ENCODE assay signal across 9 cellular contexts in the genomic region with DNA sequence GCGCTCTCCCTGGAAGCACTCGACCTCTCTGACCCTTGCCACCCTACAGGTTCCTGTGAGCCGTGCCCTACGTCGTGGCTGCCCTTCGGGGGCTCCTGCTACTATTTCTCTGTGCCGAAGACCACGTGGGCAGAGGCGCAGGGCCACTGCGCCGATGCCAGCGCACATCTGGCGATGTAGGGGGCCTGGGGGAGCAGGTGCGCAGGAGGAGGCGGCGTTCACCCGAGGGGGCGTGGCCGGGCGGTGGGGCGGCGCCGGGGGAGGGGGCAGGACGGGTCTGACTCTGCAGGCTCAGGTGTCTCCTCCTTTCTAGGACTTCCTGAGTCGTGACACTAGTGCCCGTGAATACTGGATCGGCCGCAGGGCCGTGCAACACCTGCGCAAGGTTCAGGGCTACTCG. TPM values are rescaled to one million over a fixed set of nuclear protein-coding genes. Genes with fewer than 3 reads are reported as not detected.
A peak's percentile ranks its signal among the peaks of the same experiment; 100 is the strongest.
DNase-seq lines count a peak whose midpoint lies in the region; ATAC-seq, FAIRE-seq and TF ChIP-seq lines count a peak whose summit lies in the region.
"Had no signal": no experiment of that assay in that cellular context is flagged by ENCODE, and none has a peak within 500 bp of the region (broad histone marks: within the 10 kb centered on the region; RNA-seq: fewer than 3 reads in every experiment).

No MANE protein-coding gene starts in this region.

- H2AFZ ChIP-seq in endothelial cell of umbilical vein (ENCODE audit: low read depth, low read length) (no peak overlapping the region), MM.1S (ENCODE audit: low read length) (no peak overlapping the region)

- POLR2A ChIA-PET in endothelial cell of umbilical vein (lab: Charles Lee), result no interaction called here

- H3K79me2 ChIP-seq in endothelial cell of umbilical vein (ENCODE audit: control insufficient read depth, insufficient read depth, low read length) (no peaks in the 10 kb centered on the region), MM.1S (ENCODE audit: low read length) (no peaks in the 10 kb centered on the region)

- no peaks in the 10 kb centered on the region for H3K36me3 Mint-ChIP-seq in T-helper 17 cell (ENCODE audit: low read depth)

- FAIRE-seq in endothelial cell of umbilical vein (lab: Jason Lieb, UNC), result no peak
- FAIRE-seq: pancreas had no signal

- H3K4me1 Mint-ChIP-seq in T-helper 17 cell, result peaks cover 4% of the 10 kb centered on the region

- H3K4me2 ChIP-seq in endothelial cell of umbilical vein (ENCODE audit: insufficient read depth, low read length) (peak overlapping the region; percentile 4), MM.1S (ENCODE audit: low read depth, low read length) (no peak overlapping the region)

- DNase-seq in T-helper 17 cell (peak in 1 of 3 donors; percentile 24), endothelial cell of umbilical vein (ENCODE audit: low read depth, low spot score) (no peak), MM.1S (no peak)
- peak; percentile 17 for DNase-seq in stimulated activated CD4-positive, alpha-beta T cell treated with anti-CD3 and anti-CD28 coated beads, Interleukin-1b, Interleukin-23, amount 100 ng/mL, for 48 hours
- DNase-seq: NCI-H345 had no signal

- H4K20me1 ChIP-seq in endothelial cell of umbilical vein (replicated peaks; ENCODE audit: control insufficient read depth, extremely low read depth, insufficient read depth, low read length) (no peaks in the 10 kb centered on the region), MM.1S (ENCODE audit: insufficient read depth, low read length) (no peaks in the 10 kb centered on the region)

- no peak for TF ChIP-seq CTCF in endothelial cell of umbilical vein (IDR thresholded peaks at IDR 0.05; ENCODE audit: extremely low read depth in 1 of 2, insufficient read depth in 1 of 2, low read depth in 1 of 2, low read length in 2 of 2)
- no peak for TF ChIP-seq CTCF in MM.1S (IDR thresholded peaks at IDR 0.05; ENCODE audit: low read length)

- intact Hi-C loops in endothelial cell of umbilical vein (cut with micrococcal nuclease), result no loop called here

- ATAC-seq in T-helper 17 cell, result peak; percentile 72
- no peak for ATAC-seq in HG02642 (IDR thresholded peaks at IDR 0.05; ENCODE audit: poor library complexity, unreplicated experiment)
- ATAC-seq in GM18517 (IDR thresholded peaks at IDR 0.05; ENCODE audit: unreplicated experiment), result no peak
- ATAC-seq: pancreas had no signal

- no peaks in the 10 kb centered on the region for H3F3A ChIP-seq in MM.1S (ENCODE audit: insufficient read depth, low read length)

- H3K27me3 Mint-ChIP-seq in T-helper 17 cell, result peaks cover 40% of the 10 kb centered on the region

- peaks cover 73% of the 10 kb centered on the region for H3K27me3 ChIP-seq in HUES6 (ENCODE audit: control insufficient read depth, insufficient read depth, low read length)
- no peaks in the 10 kb centered on the region for H3K27me3 ChIP-seq in endothelial cell of umbilical vein (ENCODE audit: control insufficient read depth in 2 of 2, insufficient read depth in 2 of 2, low read length in 2 of 2)
- H3K27me3 ChIP-seq in MM.1S (replicated peaks; ENCODE audit: insufficient read depth, low read length), result peaks cover 95% of the 10 kb centered on the region

- H3K9me3 ChIP-seq in HUES6 (ENCODE audit: control insufficient read depth, insufficient read depth, low read depth, low read length) (0 out of 2 replicates have a peak, but pooled peaks cover 2% of the 10 kb centered on the region), T-helper 17 cell (ENCODE audit: control insufficient read depth, low read length, poor library complexity, severe bottlenecking) (no peaks in the 10 kb centered on the region), endothelial cell of umbilical vein (replicated peaks; ENCODE audit: control insufficient read depth, insufficient read depth, low read length) (no peaks in the 10 kb centered on the region), MM.1S (replicated peaks; ENCODE audit: insufficient read depth, low read length) (no peaks in the 10 kb centered on the region)
- H3K9me3 ChIP-seq: pancreas had no signal

- H3K9ac ChIP-seq in HUES6 (ENCODE audit: low read length) (no peak overlapping the region), endothelial cell of umbilical vein (replicated peaks; ENCODE audit: extremely low read depth, insufficient read depth, low read length) (no peak overlapping the region), MM.1S (ENCODE audit: low read length) (no peak overlapping the region)

- peak overlapping the region; percentile 83 for H3K4me3 Mint-ChIP-seq in T-helper 17 cell

- BruUV-seq in endothelial cell of umbilical vein (replicated peaks; lab: Mats Ljungman, UMichigan), result no TSS peak

- H3K36me3 ChIP-seq in HUES6 (ENCODE audit: control insufficient read depth, insufficient read depth, low read length) (no peaks in the 10 kb centered on the region), endothelial cell of umbilical vein (ENCODE audit: control insufficient read depth in 2 of 2, extremely low read depth in 1 of 2, insufficient read depth in 2 of 2, low read length in 2 of 2) (peaks cover 0 to 2% of the 10 kb centered on the region in 2 experiments), MM.1S (replicated peaks; ENCODE audit: insufficient read depth, low read length) (no peaks in the 10 kb centered on the region)
- H3K36me3 ChIP-seq: pancreas had no signal

- no peak overlapping the region for H3K27ac Mint-ChIP-seq in T-helper 17 cell

- H3K9me2 ChIP-seq in MM.1S (replicated peaks; ENCODE audit: insufficient read depth, low read length), result no peaks in the 10 kb centered on the region

- H3K4me1 ChIP-seq in HUES6 (ENCODE audit: control insufficient read depth, insufficient read depth, low read length) (peaks cover 3% of the 10 kb centered on the region; the same call in 1 of the 2 replicates), endothelial cell of umbilical vein (ENCODE audit: control insufficient read depth, extremely low read depth, insufficient read depth, low read length) (peaks cover 9% of the 10 kb centered on the region), MM.1S (ENCODE audit: low read length) (no peaks in the 10 kb centered on the region)
- H3K4me1 ChIP-seq: pancreas had no signal

- H3K27ac ChIP-seq in HUES6 (ENCODE audit: low read depth, low read length) (no peak overlapping the region), endothelial cell of umbilical vein (ENCODE audit: insufficient read depth, low read depth, low read length) (no peak overlapping the region), MM.1S (ENCODE audit: low read length) (no peak overlapping the region)
- H3K27ac ChIP-seq: pancreas had no signal

- dilution Hi-C loops in endothelial cell of umbilical vein (cut with MboI; ENCODE audit: extremely low pct_ligation_motif_present, low sequenced_read_pairs), result no loop called here

- H3K4me3 ChIP-seq in HUES6 (ENCODE audit: low read depth, low read length) (peak overlapping the region; percentile 71), endothelial cell of umbilical vein (replicated peaks in 1 of 3; ENCODE audit: insufficient read depth in 1 of 3, low read depth in 1 of 3, low read length in 3 of 3) (peak overlapping the region in 1 of 3 experiments; percentile 49), MM.1S (ENCODE audit: low read length) (no peak overlapping the region)
- H3K4me3 ChIP-seq: pancreas had no signal

- H3K9me1 ChIP-seq in endothelial cell of umbilical vein (replicated peaks; ENCODE audit: control insufficient read depth, extremely low read depth, insufficient read depth, low read length), result no peaks in the 10 kb centered on the region

- CTCF ChIA-PET in endothelial cell of umbilical vein (lab: Charles Lee), result interaction anchor here (1.1 to 1.6 kb wide), 2 partner anchors 10 to 109 kb away, joined by 5 to 8 read pairs; a partner anchor contains a TSS

- no peak for TF ChIP-seq POLR2A in endothelial cell of umbilical vein (IDR thresholded peaks at IDR 0.05; ENCODE audit: low read depth, low read length)

RNA-seq across cellular contexts. Expression of a gene that starts 26.4 kb away (rescaled TPM):
- total RNA-seq in T-helper 17 cell (under 1 TPM in 1 of 2 donors, not detected in 1; 0.17 TPM), endothelial cell of umbilical vein (0.23 and 0.46 TPM in 2 replicates)
- 1.0 and 1.1 TPM in 2 replicates for polyA plus RNA-seq in endothelial cell of umbilical vein
- 0.35 and 0.37 TPM in 2 replicates for polyA plus RNA-seq in endothelial cell of umbilical vein (2011; cell fraction: cytosol; rRNA removed)
- polyA plus RNA-seq in endothelial cell of umbilical vein (2011; cell fraction: nucleus; rRNA removed), result 13.2 and 14.6 TPM in 2 replicates
- polyA plus RNA-seq in endothelial cell of umbilical vein (2012), result 0.20 and 0.42 TPM in 2 replicates
- 0.25 and 1.2 TPM in 2 replicates for polyA minus RNA-seq in endothelial cell of umbilical vein
- not detected for polyA minus RNA-seq in endothelial cell of umbilical vein (2011; cell fraction: cytosol; rRNA and poly(A)+ RNA removed)
- 0.82 and 0.87 TPM in 2 replicates for polyA minus RNA-seq in endothelial cell of umbilical vein (2011; cell fraction: nucleus; rRNA and poly(A)+ RNA removed)
- total RNA-seq: pancreas had no signal
- polyA plus RNA-seq: pancreas had no signal

RNA-seq across cellular contexts. Expression of a gene that starts 40.6 kb away (rescaled TPM):
- total RNA-seq in T-helper 17 cell, result 10 to 100 TPM in 1 of 2 donors, 1 to 10 TPM in 1; 9.3 to 10.1 TPM
- total RNA-seq in endothelial cell of umbilical vein, result 13.5 and 18.3 TPM in 2 replicates
- 11.9 and 15.8 TPM in 2 replicates for polyA plus RNA-seq in endothelial cell of umbilical vein
- 9.3 and 10.3 TPM in 2 replicates for polyA plus RNA-seq in endothelial cell of umbilical vein (2011; cell fraction: cytosol; rRNA removed)
- 14.7 and 18.5 TPM in 2 replicates for polyA plus RNA-seq in endothelial cell of umbilical vein (2011; cell fraction: nucleus; rRNA removed)
- 10.3 and 17.7 TPM in 2 replicates for polyA plus RNA-seq in endothelial cell of umbilical vein (2012)
- 14.3 and 23.8 TPM in 2 replicates for polyA minus RNA-seq in endothelial cell of umbilical vein
- polyA minus RNA-seq in endothelial cell of umbilical vein (2011; cell fraction: cytosol; rRNA and poly(A)+ RNA removed), result 7.0 TPM
- polyA minus RNA-seq in endothelial cell of umbilical vein (2011; cell fraction: nucleus; rRNA and poly(A)+ RNA removed), result 8.7 and 9.9 TPM in 2 replicates

RNA-seq across cellular contexts. Expression of a gene that starts 42.1 kb away (rescaled TPM):
- total RNA-seq in T-helper 17 cell, result not detected
- total RNA-seq in endothelial cell of umbilical vein, result not detected in 2 replicates
- not detected in 2 replicates for polyA plus RNA-seq in endothelial cell of umbilical vein
- not detected in 2 replicates for polyA plus RNA-seq in endothelial cell of umbilical vein (2011; cell fraction: cytosol; rRNA removed)
- polyA plus RNA-seq in endothelial cell of umbilical vein (2011; cell fraction: nucleus; rRNA removed), result not detected in 2 replicates
- polyA plus RNA-seq in endothelial cell of umbilical vein (2012), result not detected in 2 replicates
- not detected in 2 replicates for polyA minus RNA-seq in endothelial cell of umbilical vein
- polyA minus RNA-seq in endothelial cell of umbilical vein (2011; cell fraction: cytosol; rRNA and poly(A)+ RNA removed), result not detected
- not detected in 2 replicates for polyA minus RNA-seq in endothelial cell of umbilical vein (2011; cell fraction: nucleus; rRNA and poly(A)+ RNA removed)

RNA-seq across cellular contexts. Expression of a gene that starts 57.5 kb away (rescaled TPM):
- total RNA-seq in T-helper 17 cell, result not detected
- total RNA-seq in endothelial cell of umbilical vein, result not detected in 2 replicates
- polyA plus RNA-seq in endothelial cell of umbilical vein, result not detected in 2 replicates
- polyA plus RNA-seq in endothelial cell of umbilical vein (2011; cell fraction: cytosol; rRNA removed), result not detected in 2 replicates
- not detected in 2 replicates for polyA plus RNA-seq in endothelial cell of umbilical vein (2011; cell fraction: nucleus; rRNA removed)
- polyA plus RNA-seq in endothelial cell of umbilical vein (2012), result not detected in 2 replicates
- polyA minus RNA-seq in endothelial cell of umbilical vein, result not detected in 2 replicates
- polyA minus RNA-seq in endothelial cell of umbilical vein (2011; cell fraction: cytosol; rRNA and poly(A)+ RNA removed), result not detected
- polyA minus RNA-seq in endothelial cell of umbilical vein (2011; cell fraction: nucleus; rRNA and poly(A)+ RNA removed), result not detected in 2 replicates
